ENCODE assay signal across 11 cellular contexts in the genomic region with DNA sequence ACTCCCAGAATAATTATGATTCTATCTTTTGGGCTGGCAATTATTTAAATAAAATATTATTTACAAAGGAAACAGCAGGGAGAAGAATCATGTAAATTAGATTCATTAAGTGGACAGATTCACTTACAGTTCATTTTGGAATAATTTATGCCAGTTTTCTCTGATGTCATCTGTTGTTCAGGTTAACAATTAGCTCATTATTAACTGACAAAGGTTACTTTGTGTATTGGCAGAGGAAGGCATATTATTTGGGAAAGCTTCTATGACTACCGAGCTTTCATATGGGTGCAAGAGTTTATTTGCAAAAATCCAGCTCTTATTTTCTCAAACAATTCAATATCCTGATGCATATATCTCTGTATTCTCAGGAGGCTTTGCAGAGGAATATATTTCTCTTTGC.
DNase-seq lines count a peak whose midpoint lies in the region; ATAC-seq and TF ChIP-seq lines count a peak whose summit lies in the region.
"Had no signal": no experiment of that assay in that cellular context is flagged by ENCODE, and none has a peak within 500 bp of the region (broad histone marks: within the 10 kb centered on the region; RNA-seq: fewer than 3 reads in every experiment).

No MANE protein-coding gene starts in this region.

- no peak overlapping the region for H2AFZ ChIP-seq in DND-41 (ENCODE audit: low read depth, low read length)

- peaks cover 5% of the 10 kb centered on the region for H3K4me1 Mint-ChIP-seq in nephron progenitor cell

- H3K4me3 ChIP-seq in DND-41 (ENCODE audit: low read depth in 1 of 2, low read length in 2 of 2) = no peak overlapping the region
- H3K4me3 ChIP-seq: HAP-1 had no signal

- ATAC-seq in DND-41 (ENCODE audit: insufficient read depth, low read depth) = no peak
- no peak for ATAC-seq in GM18511 (IDR thresholded peaks at IDR 0.05; ENCODE audit: unreplicated experiment)
- ATAC-seq: CD8-positive, alpha-beta T cell had no signal

- no peaks in the 10 kb centered on the region for H3K36me3 Mint-ChIP-seq in nephron progenitor cell (ENCODE audit: low read depth)
- H3K36me3 Mint-ChIP-seq: CD8-positive, alpha-beta T cell had no signal

- H4K20me1 ChIP-seq in DND-41 (ENCODE audit: insufficient read depth, low read length) = no peaks in the 10 kb centered on the region

- no peak overlapping the region for H3K4me2 ChIP-seq in DND-41 (ENCODE audit: insufficient read depth, low read length)

- peak overlapping the region; percentile 81 for H3K27ac ChIP-seq in DND-41 (ENCODE audit: low read length)

- TF ChIP-seq CTCF in DND-41 (IDR thresholded peaks at IDR 0.05; ENCODE audit: borderline replicate concordance, extremely low read depth, low read length, poor library complexity, severe bottlenecking) = no peak
- no peak for TF ChIP-seq CTCF in nephron progenitor cell (IDR thresholded peaks at IDR 0.05)

- no peaks in the 10 kb centered on the region for H3K36me3 ChIP-seq in DND-41 (ENCODE audit: insufficient read depth, low read length)
- H3K36me3 ChIP-seq: HAP-1 had no signal

- no peaks in the 10 kb centered on the region for H3K27me3 ChIP-seq in DND-41 (ENCODE audit: insufficient read depth, low read length, poor library complexity)

- H3K4me3 Mint-ChIP-seq in nephron progenitor cell = no peak overlapping the region
- H3K4me3 Mint-ChIP-seq: CD14-positive monocyte; CD8-positive, alpha-beta T cell had no signal

- H3K27me3 Mint-ChIP-seq in nephron progenitor cell (ENCODE audit: low read depth, poor library complexity) = peaks cover 8% of the 10 kb centered on the region

- H3K27ac Mint-ChIP-seq in nephron progenitor cell = no peak overlapping the region
- H3K27ac Mint-ChIP-seq: CD14-positive monocyte had no signal

- no peaks in the 10 kb centered on the region for H3K79me2 ChIP-seq in DND-41 (ENCODE audit: insufficient read depth, low read length)

- peaks cover 55% of the 10 kb centered on the region for H3K4me1 ChIP-seq in DND-41 (ENCODE audit: insufficient read depth, low read length)
- H3K4me1 ChIP-seq: Caco-2, HAP-1 had no signal

- no peaks in the 10 kb centered on the region for H3K9me3 Mint-ChIP-seq in nephron progenitor cell
- H3K9me3 Mint-ChIP-seq: CD8-positive, alpha-beta T cell had no signal

- no peak for DNase-seq in DND-41
- peak; percentile 63 for DNase-seq in foreskin melanocyte
- peak; percentile 51 for DNase-seq in medulla oblongata (ENCODE audit: extremely low spot score)
- peak; percentile 54 for DNase-seq in superior temporal gyrus (ENCODE audit: extremely low spot score)
- DNase-seq in nephron progenitor cell = no peak
- DNase-seq in stimulated activated CD4-positive, alpha-beta T cell treated with anti-CD3 and anti-CD28 coated beads, Interleukin-4, amount 100 ng/mL, for 4 hours = no peak
- DNase-seq: Caco-2; CD8-positive, alpha-beta T cell had no signal

- H3K9ac ChIP-seq in DND-41 (ENCODE audit: low read depth, low read length) = peak overlapping the region; percentile 1; the same call in 1 of the 2 replicates

- H3K9me3 ChIP-seq in DND-41 (ENCODE audit: insufficient read depth, low read length, severe bottlenecking) = no peaks in the 10 kb centered on the region
- H3K9me3 ChIP-seq: Caco-2, HAP-1 had no signal

Comparison
In these comparisons a context has a peak if more than half of its experiments do, and no peak if none do; other contexts are left out.
1. DNase-seq: peak in foreskin melanocyte (single experiment), medulla oblongata (single experiment) and superior temporal gyrus (single experiment); none in DND-41 (single experiment), nephron progenitor cell (single experiment) and stimulated activated CD4-positive, alpha-beta T cell treated with anti-CD3 and anti-CD28 coated beads, Interleukin-4, amount 100 ng/mL, for 4 hours (0 of 2).